8 cellular contexts compared by ENCODE assay signal in the genomic region with DNA sequence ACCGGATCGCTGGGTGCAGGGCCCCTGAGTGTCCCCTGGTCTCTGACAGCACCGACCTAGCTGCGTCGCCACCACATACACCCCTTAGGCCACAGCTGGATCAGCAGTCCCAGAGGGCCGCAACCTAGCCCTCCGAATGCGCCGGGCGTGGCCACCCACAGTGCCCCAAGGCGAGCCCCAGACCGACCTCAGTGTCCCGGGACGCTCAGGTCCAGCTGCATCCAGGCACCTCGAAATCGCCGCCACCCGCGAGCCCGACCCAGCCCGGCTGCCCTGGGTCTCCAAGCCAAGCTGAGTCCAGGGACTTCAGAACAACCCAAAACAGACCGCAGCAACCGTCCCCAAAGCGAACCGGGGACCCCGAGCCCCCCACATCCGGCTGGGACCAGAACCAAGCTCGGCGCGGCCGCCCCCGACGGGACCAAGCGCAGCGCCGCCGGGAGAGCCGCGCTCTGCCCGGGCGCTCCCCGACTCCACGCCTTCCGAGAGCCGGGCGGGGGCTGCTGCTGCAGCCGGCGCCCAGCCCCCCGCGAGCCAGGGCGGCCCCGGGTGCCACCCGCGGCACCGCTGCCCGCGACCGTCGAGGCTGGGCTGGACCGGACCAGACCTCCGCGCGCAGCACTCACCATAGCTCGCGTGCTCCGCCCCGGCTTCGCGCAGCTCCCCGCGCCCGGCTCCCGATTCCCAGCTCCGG. TPM values are rescaled to one million over a fixed set of nuclear protein-coding genes. Genes with fewer than 3 reads are reported as not detected.
DNase-seq lines count a peak whose midpoint lies in the region; ATAC-seq and TF ChIP-seq lines count a peak whose summit lies in the region.

No MANE protein-coding gene starts in this region.

- ATAC-seq in HG03045 (IDR thresholded peaks at IDR 0.05; ENCODE audit: unreplicated experiment), result peak; percentile 21
- peak; percentile 11 for ATAC-seq in activated CD8-positive, alpha-beta T cell treated with anti-CD3 and anti-CD28 coated beads for 36 hours

- peaks cover 33% of the 10 kb centered on the region for H4K20me1 ChIP-seq in hepatocyte (ENCODE audit: insufficient read depth, poor library complexity, severe bottlenecking)

- H3K4me1 Mint-ChIP-seq in T-helper 1 cell treated with Interleukin-12 subunit alpha and Interleukin-12 subunit beta and Interleukin-4 antibody, amounts not matched to agents 30 μg/mL and 1 μg/mL, for 36 hours (ENCODE audit: low read depth), result peaks cover 30% of the 10 kb centered on the region
- H3K4me1 Mint-ChIP-seq in activated CD8-positive, alpha-beta T cell treated with anti-CD3 and anti-CD28 coated beads for 36 hours (ENCODE audit: low read depth), result peaks cover 38% of the 10 kb centered on the region

- H3K27ac Mint-ChIP-seq in T-helper 1 cell treated with Interleukin-12 subunit alpha and Interleukin-12 subunit beta and Interleukin-4 antibody, amounts not matched to agents 30 μg/mL and 1 μg/mL, for 36 hours, result peak overlapping the region; percentile 73
- H3K27ac Mint-ChIP-seq in activated CD8-positive, alpha-beta T cell treated with anti-CD3 and anti-CD28 coated beads for 36 hours, result peak overlapping the region; percentile 95

- no peaks in the 10 kb centered on the region for H3K9me3 Mint-ChIP-seq in T-helper 1 cell treated with Interleukin-12 subunit alpha and Interleukin-12 subunit beta and Interleukin-4 antibody, amounts not matched to agents 30 μg/mL and 1 μg/mL, for 36 hours
- H3K9me3 Mint-ChIP-seq in activated CD8-positive, alpha-beta T cell treated with anti-CD3 and anti-CD28 coated beads for 36 hours, result no peaks in the 10 kb centered on the region

- CTCF ChIA-PET in activated CD8-positive, alpha-beta T cell treated with anti-CD3 and anti-CD28 coated beads for 36 hours (lab: Charles Lee), result interaction anchor here (0.7 to 3.9 kb wide), 15 partner anchors 10 to 149 kb away, joined by 3 to 20 read pairs (median 4); no protein-coding TSS in a partner anchor

- H3K9me3 ChIP-seq in hepatocyte (ENCODE audit: low read depth) (no peaks in the 10 kb centered on the region), spleen (no peaks in the 10 kb centered on the region)

- H3K4me3 Mint-ChIP-seq in T-helper 1 cell treated with Interleukin-12 subunit alpha and Interleukin-12 subunit beta and Interleukin-4 antibody, amounts not matched to agents 30 μg/mL and 1 μg/mL, for 36 hours, result peak overlapping the region; percentile 86
- H3K4me3 Mint-ChIP-seq in activated CD8-positive, alpha-beta T cell treated with anti-CD3 and anti-CD28 coated beads for 36 hours, result peak overlapping the region; percentile 82

- H3K36me3 Mint-ChIP-seq in T-helper 1 cell treated with Interleukin-12 subunit alpha and Interleukin-12 subunit beta and Interleukin-4 antibody, amounts not matched to agents 30 μg/mL and 1 μg/mL, for 36 hours (ENCODE audit: low read depth), result peaks cover 8% of the 10 kb centered on the region
- H3K36me3 Mint-ChIP-seq in activated CD8-positive, alpha-beta T cell treated with anti-CD3 and anti-CD28 coated beads for 36 hours (ENCODE audit: low read depth), result peaks cover 37% of the 10 kb centered on the region

- H3K79me2 ChIP-seq in hepatocyte, result peaks cover 60% of the 10 kb centered on the region

- peak overlapping the region; percentile 87 for H3K27ac ChIP-seq in hepatocyte
- H3K27ac ChIP-seq in spleen, result peak overlapping the region in 7 of 8 donors; percentile 78 to 97 (median 89)

- 2% methylated on average over 62 of the region's 74 CpGs for WGBS in hepatocyte (ENCODE audit: low lambda C conversion rate, missing lambda C conversion rate)
- 2 to 6% (median 4%) methylated on average over 17 to 74 of the region's 74 CpGs for WGBS in spleen, 5 donors

- intact Hi-C loops in activated CD8-positive, alpha-beta T cell treated with anti-CD3 and anti-CD28 coated beads for 36 hours (cut with micrococcal nuclease), result no loop called here
- intact Hi-C loops in spleen (cut with DNase I; ENCODE audit: low total_unique reads), result no loop called here

- H3K4me1 ChIP-seq in hepatocyte (ENCODE audit: insufficient read depth) (peaks cover 45% of the 10 kb centered on the region), spleen (peaks cover 35 to 70% (median 61%) of the 10 kb centered on the region in 6 donors)

- peak overlapping the region; percentile 89 for H3K4me2 ChIP-seq in hepatocyte

- H3K27me3 Mint-ChIP-seq in T-helper 1 cell treated with Interleukin-12 subunit alpha and Interleukin-12 subunit beta and Interleukin-4 antibody, amounts not matched to agents 30 μg/mL and 1 μg/mL, for 36 hours (ENCODE audit: low read depth), result no peaks in the 10 kb centered on the region
- no peaks in the 10 kb centered on the region for H3K27me3 Mint-ChIP-seq in activated CD8-positive, alpha-beta T cell treated with anti-CD3 and anti-CD28 coated beads for 36 hours

- no peaks in the 10 kb centered on the region for H3K27me3 ChIP-seq in hepatocyte
- peaks cover 0 to 10% (median 0%) of the 10 kb centered on the region in 7 donors for H3K27me3 ChIP-seq in spleen (replicated peaks in 1 of 7)

- TF ChIP-seq CTCF in activated CD8-positive, alpha-beta T cell treated with anti-CD3 and anti-CD28 coated beads for 36 hours (IDR thresholded peaks at IDR 0.05), result no peak
- no peak for TF ChIP-seq CTCF in hepatocyte (IDR thresholded peaks at IDR 0.05; ENCODE audit: poor library complexity)
- TF ChIP-seq CTCF in spleen (IDR thresholded peaks at IDR 0.05 in 8 of 11, conservative IDR thresholded peaks at IDR 0.05 in 3 of 11), result no peak

- POLR2A ChIA-PET in activated CD8-positive, alpha-beta T cell treated with anti-CD3 and anti-CD28 coated beads for 36 hours (lab: Charles Lee), result interaction anchor here (0.5 to 3.7 kb wide), 19 partner anchors 10 to 680 kb away, joined by 3 to 62 read pairs (median 3); a partner anchor contains a TSS

- H3K9me2 ChIP-seq in hepatocyte (replicated peaks; ENCODE audit: insufficient read depth), result no peaks in the 10 kb centered on the region

- H2AFZ ChIP-seq in hepatocyte, result no peak overlapping the region

- H3K4me3 ChIP-seq in hepatocyte (peak overlapping the region; percentile 75), spleen (peak overlapping the region; percentile 33 to 94 (median 74))

- peak in 1 of 3 donors; percentile 69 for TF ChIP-seq POLR2A in spleen (IDR thresholded peaks at IDR 0.05)

- DNase-seq in T-helper 1 cell (no peak), hepatocyte (ENCODE audit: low spot score) (no peak), spleen (peak; percentile 89), ureter (ENCODE audit: low spot score) (no peak), inferior parietal cortex (ENCODE audit: extremely low spot score) (no peak)
- DNase-seq in activated CD8-positive, alpha-beta T cell treated with anti-CD3 and anti-CD28 coated beads for 36 hours, result peak; percentile 35

- H3K36me3 ChIP-seq in hepatocyte (replicated peaks; ENCODE audit: insufficient read depth, low read depth) (no peaks in the 10 kb centered on the region), spleen (peaks cover 0 to 6% (median 0%) of the 10 kb centered on the region in 6 donors)

RNA-seq across cellular contexts. Expression of a gene that starts 54.6 kb away (rescaled TPM):
- total RNA-seq in activated CD8-positive, alpha-beta T cell treated with anti-CD3 and anti-CD28 coated beads for 36 hours, result 100 to 1,000 TPM; 118 to 127 TPM
- total RNA-seq in hepatocyte (35.1 and 60.8 TPM in 2 replicates), spleen (100 to 1,000 TPM in 5 of 7 donors, 10 to 100 TPM in 2; 95.3 to 142 (median 124) TPM), ureter (131 TPM)
- polyA plus RNA-seq in hepatocyte (84.4 and 90.6 TPM in 2 replicates), spleen (10 to 100 TPM; 17.2 to 44.4 (median 24.1) TPM)

Comparison
In these comparisons a context has a peak if more than half of its experiments do, and no peak if none do; other contexts are left out.
1. DNase-seq: peak in activated CD8-positive, alpha-beta T cell treated with anti-CD3 and anti-CD28 coated beads for 36 hours (single experiment) and spleen (single experiment); none in T-helper 1 cell (0 of 5), hepatocyte (single experiment), ureter (single experiment) and inferior parietal cortex (single experiment).